27 cellular contexts compared by ENCODE assay signal in the genomic region with DNA sequence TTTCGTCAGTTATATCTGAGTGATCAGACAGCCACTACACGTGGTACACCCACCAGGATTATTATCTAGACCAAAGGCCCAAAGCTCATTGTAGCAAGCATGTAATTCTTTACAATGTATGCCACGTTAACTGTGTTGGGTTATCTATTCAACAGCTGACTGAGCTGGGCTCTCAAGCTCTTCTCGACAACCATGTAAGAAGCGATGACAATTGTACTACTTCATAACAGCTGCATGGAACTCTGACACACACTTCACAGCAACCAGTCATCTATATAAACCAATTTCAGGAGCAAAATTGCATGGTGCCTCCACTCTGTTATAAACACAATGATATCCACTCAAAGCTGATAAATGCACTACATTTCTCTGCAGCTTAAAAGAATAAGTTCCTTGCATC.
"Had no signal": no experiment of that assay in that cellular context is flagged by ENCODE, and none has a peak within 500 bp of the region (broad histone marks: within the 10 kb centered on the region; RNA-seq: fewer than 3 reads in every experiment).

No MANE protein-coding gene starts in this region.

- H3K27me3 ChIP-seq: brain microvascular endothelial cell, cardiac muscle cell had no signal

- H3K27ac ChIP-seq: brain microvascular endothelial cell, cardiac muscle cell had no signal

- H3K27ac Mint-ChIP-seq: activated CD4-positive, alpha-beta memory T cell treated with anti-CD3 and anti-CD28 coated beads for 36 hours; activated CD4-positive, alpha-beta T cell treated with anti-CD3 and anti-CD28 coated beads, Interleukin-2, amount 10 ng/mL, durations not matched to agents 7 days and 5 days; activated naive CD4-positive, alpha-beta T cell treated with anti-CD3 and anti-CD28 coated beads for 36 hours; activated naive CD8-positive, alpha-beta T cell; activated T-helper 17 cell treated with anti-CD3 and anti-CD28 coated beads, Interleukin-2, amount 50 U/mL, for 72 hours; T-helper 17 cell had no signal

- DNase-seq: activated CD4-positive, alpha-beta memory T cell treated with anti-CD3 and anti-CD28 coated beads for 36 hours; activated CD4-positive, alpha-beta T cell treated with anti-CD3 and anti-CD28 coated beads, Interleukin-2, amount 10 ng/mL, durations not matched to agents 7 days and 5 days; activated CD4-positive, CD25-positive, alpha-beta regulatory T cell; activated gamma-delta T cell; activated naive CD4-positive, alpha-beta T cell treated with anti-CD3 and anti-CD28 coated beads for 36 hours; activated T-cell treated with anti-CD3 and anti-CD28 coated beads for 4 hours; activated T-cell treated with anti-CD3 and anti-CD28 coated beads, Interleukin-2, amount 50 U/mL, for 48 hours; amygdala; brain microvascular endothelial cell; Kasumi-1; KBM-7; NCI-H1092 treated with DMSO at 0.1 percent for 48 hours; NCI-H1417 treated with DMSO at 0.1 percent for 48 hours; NCI-H1694; NCI-H2029 treated with DMSO at 0.1 percent for 48 hours; NCI-H226; NCI-H510A treated with DMSO at 0.1 percent for 48 hours; NCI-H69; PC-3; SHP77; T-helper 17 cell; T-helper 9 cell had no signal

- H3K4me3 ChIP-seq: cardiac muscle cell had no signal

- H3K9me3 Mint-ChIP-seq: activated CD4-positive, alpha-beta memory T cell treated with anti-CD3 and anti-CD28 coated beads for 36 hours; activated CD4-positive, alpha-beta T cell treated with anti-CD3 and anti-CD28 coated beads, Interleukin-2, amount 10 ng/mL, durations not matched to agents 7 days and 5 days; activated naive CD4-positive, alpha-beta T cell treated with anti-CD3 and anti-CD28 coated beads for 36 hours; activated T-helper 17 cell treated with anti-CD3 and anti-CD28 coated beads, Interleukin-2, amount 50 U/mL, for 72 hours had no signal

- H3K4me3 Mint-ChIP-seq: activated CD4-positive, alpha-beta memory T cell treated with anti-CD3 and anti-CD28 coated beads for 36 hours; activated CD4-positive, alpha-beta T cell treated with anti-CD3 and anti-CD28 coated beads, Interleukin-2, amount 10 ng/mL, durations not matched to agents 7 days and 5 days; activated naive CD4-positive, alpha-beta T cell treated with anti-CD3 and anti-CD28 coated beads for 36 hours; activated naive CD8-positive, alpha-beta T cell; activated T-helper 17 cell treated with anti-CD3 and anti-CD28 coated beads, Interleukin-2, amount 50 U/mL, for 72 hours; T-helper 17 cell had no signal

- H3K4me1 Mint-ChIP-seq: activated CD4-positive, alpha-beta T cell treated with anti-CD3 and anti-CD28 coated beads, Interleukin-2, amount 10 ng/mL, durations not matched to agents 7 days and 5 days; activated T-helper 17 cell treated with anti-CD3 and anti-CD28 coated beads, Interleukin-2, amount 50 U/mL, for 72 hours; T-helper 17 cell had no signal

- H3K36me3 ChIP-seq: brain microvascular endothelial cell, cardiac muscle cell had no signal

- ATAC-seq: activated T-helper 17 cell treated with anti-CD3 and anti-CD28 coated beads, Interleukin-2, amount 50 U/mL, for 72 hours; PC-3; T-helper 17 cell had no signal

- H3K27me3 Mint-ChIP-seq: activated CD4-positive, alpha-beta memory T cell treated with anti-CD3 and anti-CD28 coated beads for 36 hours; activated CD4-positive, alpha-beta T cell treated with anti-CD3 and anti-CD28 coated beads, Interleukin-2, amount 10 ng/mL, durations not matched to agents 7 days and 5 days; activated naive CD8-positive, alpha-beta T cell; activated T-helper 17 cell treated with anti-CD3 and anti-CD28 coated beads, Interleukin-2, amount 50 U/mL, for 72 hours; T-helper 17 cell had no signal

- FAIRE-seq: RCC 7860, TTC549 had no signal

- H3K36me3 Mint-ChIP-seq: activated CD4-positive, alpha-beta memory T cell treated with anti-CD3 and anti-CD28 coated beads for 36 hours; activated naive CD8-positive, alpha-beta T cell had no signal
